In genomic region chr10:117360994-117361667, GRCh38 we compare ENCODE assay signal across 13 cellular contexts. TPM values are rescaled to one million over a fixed set of nuclear protein-coding genes. Genes with fewer than 3 reads are reported as not detected.
A peak's percentile ranks its signal among the peaks of the same experiment; 100 is the strongest.
DNase-seq lines count a peak whose midpoint lies in the region; ATAC-seq and TF ChIP-seq lines count a peak whose summit lies in the region.
"Had no signal": no experiment of that assay in that cellular context is flagged by ENCODE, and none has a peak within 500 bp of the region (broad histone marks: within the 10 kb centered on the region; RNA-seq: fewer than 3 reads in every experiment).

No MANE protein-coding gene starts in this region.

- H3K9me3 ChIP-seq in mucosa of stomach (ENCODE audit: control insufficient read depth, low read length) (no peaks in the 10 kb centered on the region), HAP-1 (no peaks in the 10 kb centered on the region), ascending aorta (no peaks in the 10 kb centered on the region)

- no peak overlapping the region for H3K27ac ChIP-seq in ascending aorta

- no peak for TF ChIP-seq CTCF in ascending aorta (IDR thresholded peaks at IDR 0.05)

- ATAC-seq in GM19043 (IDR thresholded peaks at IDR 0.05; ENCODE audit: low read depth, unreplicated experiment), result peak; percentile 76
- ATAC-seq in HG02970 (IDR thresholded peaks at IDR 0.05; ENCODE audit: low FRiP score, unreplicated experiment), result peak; percentile 56

- peaks cover 44% of the 10 kb centered on the region for H3K4me1 ChIP-seq in mucosa of stomach (ENCODE audit: control insufficient read depth, insufficient read depth, low read length)
- peaks cover 41% of the 10 kb centered on the region for H3K4me1 ChIP-seq in HAP-1
- peaks cover 3% of the 10 kb centered on the region in 2 donors for H3K4me1 ChIP-seq in ascending aorta

- DNase-seq in astrocyte of the hippocampus (ENCODE audit: low read depth, low spot score), result peak; percentile 23
- no peak for DNase-seq in HAP-1 (ENCODE audit: low spot score in 2 of 2)
- DNase-seq in NCI-H446 treated with DMSO at 0.1 percent for 48 hours (lab: John Stamatoyannopoulos, UW), result no peak
- DNase-seq in ascending aorta (ENCODE audit: low spot score in 2 of 2), result no peak
- DNase-seq in activated CD8-positive, alpha-beta memory T cell treated with anti-CD3 and anti-CD28 coated beads, Interleukin-2, amount 50 U/mL, for 4 hours, result no peak
- DNase-seq: H7; NCI-H1417; SIG-M5; stimulated activated CD4-positive, alpha-beta T cell treated with anti-CD3 and anti-CD28 coated beads, Interleukin-12 subunit alpha, Interleukin-12 subunit beta, amount 100 ng/mL, for 4 hours; substantia nigra had no signal

- H3K4me3 ChIP-seq in mucosa of stomach (ENCODE audit: low read length) (no peak overlapping the region), HAP-1 (no peak overlapping the region), ascending aorta (no peak overlapping the region)

- no peaks in the 10 kb centered on the region for H3K27me3 ChIP-seq in mucosa of stomach (ENCODE audit: control insufficient read depth, insufficient read depth, low read length)
- H3K27me3 ChIP-seq in HAP-1 (ENCODE audit: low read depth), result no peaks in the 10 kb centered on the region
- H3K27me3 ChIP-seq in ascending aorta, result no peaks in the 10 kb centered on the region

- in situ Hi-C loops in HAP-1 (cut with MboI; ENCODE audit: low sequenced_read_pairs), result no loop called here

- H3K36me3 ChIP-seq in mucosa of stomach (ENCODE audit: control insufficient read depth, insufficient read depth, low read length) (no peaks in the 10 kb centered on the region), HAP-1 (replicated peaks) (no peaks in the 10 kb centered on the region), ascending aorta (no peaks in the 10 kb centered on the region)

- peak overlapping the region; percentile 42 for H3K9ac ChIP-seq in mucosa of stomach (ENCODE audit: low read length)

- intact Hi-C loops in ascending aorta (cut with DNase I), result no loop called here

RNA-seq across cellular contexts. Expression of gene PDZD8, which starts 14.1 kb away (rescaled TPM):
- total RNA-seq in ascending aorta, result 21.0 TPM
